ENCODE assay signal across 31 cellular contexts in the genomic region with DNA sequence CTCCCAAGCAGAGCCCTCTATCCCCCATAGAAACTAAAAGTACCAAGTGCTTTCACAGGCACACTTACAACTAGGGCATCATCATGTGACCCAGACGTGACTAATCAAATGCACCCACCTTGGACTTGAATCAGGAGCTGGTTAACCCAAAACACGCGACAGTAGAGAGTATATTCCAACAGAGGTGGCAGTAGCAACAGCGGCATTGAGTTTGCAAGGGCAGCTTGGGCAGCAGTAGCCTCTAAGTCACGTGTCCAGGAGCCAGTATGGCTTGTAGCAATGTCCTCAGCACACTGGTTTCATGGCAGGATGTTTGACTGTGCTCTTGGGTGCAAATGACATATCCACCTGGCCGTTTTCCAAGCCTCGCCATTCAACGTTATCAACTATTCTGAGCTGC.
DNase-seq lines count a peak whose midpoint lies in the region; ATAC-seq, FAIRE-seq and TF ChIP-seq lines count a peak whose summit lies in the region.
"Had no signal": no experiment of that assay in that cellular context is flagged by ENCODE, and none has a peak within 500 bp of the region (broad histone marks: within the 10 kb centered on the region; RNA-seq: fewer than 3 reads in every experiment).

No MANE protein-coding gene starts in this region.

- H3K9me3 Mint-ChIP-seq in T-helper 2 cell treated with Interferon-gamma antibody and Interleukin-4, amounts not matched to agents 5 μg/mL and 100 μg/mL, for 36 hours, result no peaks in the 10 kb centered on the region

- no peak overlapping the region for H3K4me3 Mint-ChIP-seq in T-helper 2 cell treated with Interferon-gamma antibody and Interleukin-4, amounts not matched to agents 5 μg/mL and 100 μg/mL, for 36 hours
- H3K4me3 Mint-ChIP-seq: CD14-positive monocyte; CD8-positive, alpha-beta memory T cell had no signal

- no peak for DNase-seq in T-helper 2 cell treated with Interferon-gamma antibody and Interleukin-4, amounts not matched to agents 5 μg/mL and 100 μg/mL, for 36 hours (ENCODE audit: low spot score)
- DNase-seq in T-helper 2 cell (no peak), SK-MEL-5 (ENCODE audit: low read depth, low spot score) (peak; percentile 45), H1 (ENCODE audit: low read depth in 1 of 2, low spot score in 2 of 2) (no peak), NCI-H2081 (lab: John Stamatoyannopoulos, UW) (no peak), left colon (no peak)
- DNase-seq in stimulated activated CD4-positive, alpha-beta T cell treated with anti-CD3 and anti-CD28 coated beads, Interleukin-4, amount 100 ng/mL, for 24 hours, result no peak
- DNase-seq: ACHN; BE2C; Calu3; CD8-positive, alpha-beta memory T cell; DMS79 treated with DMSO at 0.1 percent for 48 hours; GF-D8; NCI-H1048; NCI-H1417; NCI-H1694; NCI-H2029 treated with DMSO at 0.1 percent for 48 hours; NCI-H2171; NCI-H226; NCI-H510A; NCI-H69; OCI-M1; Right ventricle myocardium superior; RPMI8226 had no signal

- CTCF ChIA-PET in H1 (lab: Charles Lee; ENCODE audit: partially characterized antibody), result interaction anchor here (0.8 to 1.9 kb wide), 5 partner anchors 12 to 243 kb away, joined by 3 to 5 read pairs (median 4); no protein-coding TSS in a partner anchor

- no peak overlapping the region for H4K5ac ChIP-seq in H1 (ENCODE audit: insufficient read length, low read depth, low read length)

- no peak overlapping the region for H3K4me3 ChIP-seq in H1 (ENCODE audit: extremely low read depth in 1 of 4, insufficient read depth in 2 of 4, low read depth in 3 of 4, low read length in 4 of 4)
- H3K4me3 ChIP-seq: SJSA1 had no signal

- H4K20me1 ChIP-seq in H1 (replicated peaks in 1 of 2; ENCODE audit: control insufficient read depth in 1 of 2, insufficient read depth in 2 of 2, low read length in 2 of 2), result no peaks in the 10 kb centered on the region

- no peak overlapping the region for H3K9ac ChIP-seq in H1 (replicated peaks in 1 of 4; ENCODE audit: extremely low read depth in 1 of 4, low read depth in 3 of 4, low read length in 3 of 4)
- H3K9ac ChIP-seq: KMS-11 had no signal

- TF ChIP-seq EP300 in H1 (IDR thresholded peaks at IDR 0.05; ENCODE audit: borderline replicate concordance in 1 of 2, low read depth in 2 of 2, low read length in 2 of 2), result no peak

- no peak overlapping the region for H4K91ac ChIP-seq in H1 (replicated peaks; ENCODE audit: insufficient read length, low read length)

- no peaks in the 10 kb centered on the region for H3K36me3 ChIP-seq in H1 (ENCODE audit: control insufficient read depth in 2 of 4, insufficient read depth in 4 of 4, low read length in 3 of 4)
- H3K36me3 ChIP-seq: BE2C, SJSA1 had no signal

- H3K56ac ChIP-seq in H1 (replicated peaks; ENCODE audit: insufficient read length, low read depth, low read length), result no peak overlapping the region

- no peak for ATAC-seq in GM19467 (IDR thresholded peaks at IDR 0.05; ENCODE audit: unreplicated experiment)
- ATAC-seq in left colon, result no peak

- FAIRE-seq in H1 (lab: Jason Lieb, UNC), result no peak
- FAIRE-seq: GM12892, H54 had no signal

- no peak overlapping the region for H2BK120ac ChIP-seq in H1 (replicated peaks; ENCODE audit: low read depth, low read length)

- H2BK15ac ChIP-seq in H1 (ENCODE audit: low read length), result no peak overlapping the region

- H2BK12ac ChIP-seq in H1 (ENCODE audit: low read depth, low read length), result no peak overlapping the region

- H2AK5ac ChIP-seq in H1 (ENCODE audit: low read depth, low read length), result no peak overlapping the region

- H3K27me3 ChIP-seq in H1 (replicated peaks in 1 of 4; ENCODE audit: control insufficient read depth in 3 of 4, extremely low read depth in 1 of 4, insufficient read depth in 3 of 4, low read length in 3 of 4), result no peaks in the 10 kb centered on the region
- H3K27me3 ChIP-seq: BE2C, SJSA1 had no signal

- H3K27ac Mint-ChIP-seq in T-helper 2 cell treated with Interferon-gamma antibody and Interleukin-4, amounts not matched to agents 5 μg/mL and 100 μg/mL, for 36 hours, result peak overlapping the region; percentile 26
- H3K27ac Mint-ChIP-seq: CD14-positive monocyte; CD8-positive, alpha-beta memory T cell had no signal

- H4K8ac ChIP-seq in H1 (ENCODE audit: extremely low read depth, insufficient read depth, low read length), result no peak overlapping the region

- in situ Hi-C loops in SK-MEL-5 (cut with HindIII; ENCODE audit: low pct_unique_long_range_greater_than_20kb, low sequenced_read_pairs), result loop anchor here (25.0 kb wide), 1 partner anchor 94 kb away; no protein-coding TSS in a partner anchor

- 0 out of 2 replicates have a peak overlapping the region, but pooled peaks have one; percentile 28 for H2AFZ ChIP-seq in H1 (ENCODE audit: low read length)

- no peak overlapping the region for H3K23ac ChIP-seq in H1 (ENCODE audit: insufficient read length)

- H3K9me3 ChIP-seq in H1 (ENCODE audit: insufficient read depth in 2 of 2, low read depth in 1 of 2, low read length in 1 of 2), result no peaks in the 10 kb centered on the region
- H3K9me3 ChIP-seq: BE2C, SJSA1 had no signal

- no peak overlapping the region for H3K4ac ChIP-seq in H1 (replicated peaks; ENCODE audit: insufficient read length, low read depth, low read length)

- H3K36me3 Mint-ChIP-seq in T-helper 2 cell treated with Interferon-gamma antibody and Interleukin-4, amounts not matched to agents 5 μg/mL and 100 μg/mL, for 36 hours (ENCODE audit: low read depth), result no peaks in the 10 kb centered on the region
- H3K36me3 Mint-ChIP-seq: CD14-positive monocyte; CD8-positive, alpha-beta memory T cell had no signal

- H3K4me1 ChIP-seq in H1 (replicated peaks in 1 of 4; ENCODE audit: control insufficient read depth in 3 of 4, insufficient read depth in 4 of 4, low read length in 3 of 4), result no peaks in the 10 kb centered on the region
- H3K4me1 ChIP-seq: SJSA1 had no signal

- H2BK5ac ChIP-seq in H1 (ENCODE audit: low read depth, low read length), result no peak overlapping the region

- intact Hi-C loops in left colon (cut with DNase I, micrococcal nuclease), result no loop called here

- no peak overlapping the region for H2BK20ac ChIP-seq in H1 (ENCODE audit: low read length)

- H3K79me1 ChIP-seq in H1 (ENCODE audit: low read depth, low read length), result no peaks in the 10 kb centered on the region

- H3K27me3 Mint-ChIP-seq in T-helper 2 cell treated with Interferon-gamma antibody and Interleukin-4, amounts not matched to agents 5 μg/mL and 100 μg/mL, for 36 hours (ENCODE audit: low read depth), result peaks cover 3% of the 10 kb centered on the region

- 84% methylated on average over 8 of the region's 8 CpGs; no CpG with 5 or more reads in 1 of the 2 experiments for WGBS in H1 (ENCODE audit: extremely low coverage in 1 of 2, insufficient coverage in 1 of 2, insufficient read length in 1 of 2, insufficient replicate concordance in 2 of 2, low coverage in 1 of 2, low lambda C conversion rate in 2 of 2, missing lambda C conversion rate in 1 of 2), 2 experiments

- no peaks in the 10 kb centered on the region for H3K23me2 ChIP-seq in H1 (ENCODE audit: low read depth, low read length)

- no peak overlapping the region for H3K27ac ChIP-seq in H1 (ENCODE audit: low read depth, low read length)
- H3K27ac ChIP-seq: 22Rv1, KMS-11, SJSA1 had no signal

- H3K79me2 ChIP-seq in H1 (ENCODE audit: control insufficient read depth in 1 of 2, insufficient read depth in 2 of 2, low read length in 2 of 2), result no peaks in the 10 kb centered on the region

- TF ChIP-seq RAD21 in H1 (IDR thresholded peaks at IDR 0.05 in 1 of 2, conservative IDR thresholded peaks at IDR 0.05 in 1 of 2; ENCODE audit: low read depth in 2 of 2, low read length in 2 of 2), result peak in 1 of 2 experiments; percentile 15; a peak in 1 of 4 replicates

- no peak overlapping the region for H3K4me2 ChIP-seq in H1 (ENCODE audit: insufficient read depth in 1 of 2, low read depth in 2 of 2, low read length in 2 of 2)
- H3K4me2 ChIP-seq: KMS-11 had no signal

- TF ChIP-seq CTCF in H1 (IDR thresholded peaks at IDR 0.05; ENCODE audit: control extremely low read depth in 1 of 3, insufficient read depth in 1 of 3, low read depth in 1 of 3, low read length in 3 of 3), result no peak

- POLR2A ChIA-PET in H1 (lab: Charles Lee; ENCODE audit: partially characterized antibody), result no interaction called here

- H3K14ac ChIP-seq in H1 (ENCODE audit: insufficient read length), result no peak overlapping the region

- TF ChIP-seq POLR2A in H1 (IDR thresholded peaks at IDR 0.05; ENCODE audit: control extremely low read depth in 1 of 2, low read depth in 2 of 2, low read length in 2 of 2), result no peak

- no peak overlapping the region for H3K18ac ChIP-seq in H1 (ENCODE audit: extremely low read depth, low read length)

- H3K4me1 Mint-ChIP-seq in T-helper 2 cell treated with Interferon-gamma antibody and Interleukin-4, amounts not matched to agents 5 μg/mL and 100 μg/mL, for 36 hours (ENCODE audit: low read depth), result no peaks in the 10 kb centered on the region
- H3K4me1 Mint-ChIP-seq: CD14-positive monocyte; CD8-positive, alpha-beta memory T cell had no signal

TF ChIP-seq in H1, 55 proteins besides CTCF, POLR2A, EP300 and RAD21:
- TF ChIP-seq NANOG (IDR thresholded peaks at IDR 0.05; ENCODE audit: insufficient read depth, low read depth, low read length, poor library complexity, severe bottlenecking) (no peak), BACH1 (IDR thresholded peaks at IDR 0.05; ENCODE audit: low read length) (no peak), SP1 (IDR thresholded peaks at IDR 0.05; ENCODE audit: low read depth, low read length) (no peak)
TF ChIP-seq in H1: peak in this region for 0.
